Comparison of ENCODE assay signal across 1 cellular context in the genomic region with DNA sequence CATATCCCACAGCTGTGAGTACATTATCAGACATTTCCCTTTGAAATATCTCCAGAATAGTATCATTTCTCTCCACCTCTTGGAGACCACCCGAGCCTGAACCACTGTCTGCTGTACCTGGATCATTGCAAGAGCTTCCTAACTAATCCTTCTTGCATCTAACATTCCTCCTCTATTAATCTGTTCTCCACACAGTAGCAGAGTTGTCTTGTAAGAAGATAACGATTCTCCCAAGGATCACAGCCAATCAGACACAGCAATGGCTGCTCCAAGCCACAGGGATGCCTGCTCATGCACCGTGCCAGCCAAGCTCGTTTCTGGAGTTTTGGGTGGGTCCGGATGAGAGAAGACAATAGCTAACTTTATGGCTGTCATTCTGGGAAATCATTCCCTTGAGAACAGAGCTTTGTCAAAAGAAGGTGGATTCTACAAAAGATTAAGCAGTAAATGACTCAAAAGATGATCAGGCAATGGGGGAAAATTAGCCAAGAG.
TF ChIP-seq lines count a peak whose summit lies in the region.

No MANE protein-coding gene starts in this region.

TF ChIP-seq in WTC11, 78 proteins besides CTCF, POLR2A, EP300 and RAD21 (continued from another document):
- TF ChIP-seq, protein P1, sequence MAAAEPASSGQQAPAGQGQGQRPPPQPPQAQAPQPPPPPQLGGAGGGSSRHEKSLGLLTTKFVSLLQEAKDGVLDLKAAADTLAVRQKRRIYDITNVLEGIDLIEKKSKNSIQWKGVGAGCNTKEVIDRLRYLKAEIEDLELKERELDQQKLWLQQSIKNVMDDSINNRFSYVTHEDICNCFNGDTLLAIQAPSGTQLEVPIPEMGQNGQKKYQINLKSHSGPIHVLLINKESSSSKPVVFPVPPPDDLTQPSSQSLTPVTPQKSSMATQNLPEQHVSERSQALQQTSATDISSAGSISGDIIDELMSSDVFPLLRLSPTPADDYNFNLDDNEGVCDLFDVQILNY (CRISPR knock-in tag; IDR thresholded peaks at IDR 0.05) = no peak
- no peak for TF ChIP-seq PRDM15 (CRISPR knock-in tag; IDR thresholded peaks at IDR 0.05)
- no peak for TF ChIP-seq HMGXB4 (CRISPR knock-in tag; IDR thresholded peaks at IDR 0.05)
- TF ChIP-seq KAT7 (CRISPR knock-in tag; IDR thresholded peaks at IDR 0.05; ENCODE audit: borderline replicate concordance) = no peak
- TF ChIP-seq ZNF671 (CRISPR knock-in tag; IDR thresholded peaks at IDR 0.05) = no peak
- no peak for TF ChIP-seq EMX1 (CRISPR knock-in tag; IDR thresholded peaks at IDR 0.05)
- no peak for TF ChIP-seq ZBTB43 (CRISPR knock-in tag; IDR thresholded peaks at IDR 0.05)
- TF ChIP-seq ZNF416 (CRISPR knock-in tag; IDR thresholded peaks at IDR 0.05) = no peak
- TF ChIP-seq, protein P2, sequence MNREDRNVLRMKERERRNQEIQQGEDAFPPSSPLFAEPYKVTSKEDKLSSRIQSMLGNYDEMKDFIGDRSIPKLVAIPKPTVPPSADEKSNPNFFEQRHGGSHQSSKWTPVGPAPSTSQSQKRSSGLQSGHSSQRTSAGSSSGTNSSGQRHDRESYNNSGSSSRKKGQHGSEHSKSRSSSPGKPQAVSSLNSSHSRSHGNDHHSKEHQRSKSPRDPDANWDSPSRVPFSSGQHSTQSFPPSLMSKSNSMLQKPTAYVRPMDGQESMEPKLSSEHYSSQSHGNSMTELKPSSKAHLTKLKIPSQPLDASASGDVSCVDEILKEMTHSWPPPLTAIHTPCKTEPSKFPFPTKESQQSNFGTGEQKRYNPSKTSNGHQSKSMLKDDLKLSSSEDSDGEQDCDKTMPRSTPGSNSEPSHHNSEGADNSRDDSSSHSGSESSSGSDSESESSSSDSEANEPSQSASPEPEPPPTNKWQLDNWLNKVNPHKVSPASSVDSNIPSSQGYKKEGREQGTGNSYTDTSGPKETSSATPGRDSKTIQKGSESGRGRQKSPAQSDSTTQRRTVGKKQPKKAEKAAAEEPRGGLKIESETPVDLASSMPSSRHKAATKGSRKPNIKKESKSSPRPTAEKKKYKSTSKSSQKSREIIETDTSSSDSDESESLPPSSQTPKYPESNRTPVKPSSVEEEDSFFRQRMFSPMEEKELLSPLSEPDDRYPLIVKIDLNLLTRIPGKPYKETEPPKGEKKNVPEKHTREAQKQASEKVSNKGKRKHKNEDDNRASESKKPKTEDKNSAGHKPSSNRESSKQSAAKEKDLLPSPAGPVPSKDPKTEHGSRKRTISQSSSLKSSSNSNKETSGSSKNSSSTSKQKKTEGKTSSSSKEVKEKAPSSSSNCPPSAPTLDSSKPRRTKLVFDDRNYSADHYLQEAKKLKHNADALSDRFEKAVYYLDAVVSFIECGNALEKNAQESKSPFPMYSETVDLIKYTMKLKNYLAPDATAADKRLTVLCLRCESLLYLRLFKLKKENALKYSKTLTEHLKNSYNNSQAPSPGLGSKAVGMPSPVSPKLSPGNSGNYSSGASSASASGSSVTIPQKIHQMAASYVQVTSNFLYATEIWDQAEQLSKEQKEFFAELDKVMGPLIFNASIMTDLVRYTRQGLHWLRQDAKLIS (CRISPR knock-in tag; IDR thresholded peaks at IDR 0.05; ENCODE audit: borderline replicate concordance) = no peak
TF ChIP-seq in WTC11: peak in this region for 0.
